In genomic region chr10:131115321-131115720, GRCh38 we compare ENCODE assay signal across 24 cellular contexts.
"Had no signal": no experiment of that assay in that cellular context is flagged by ENCODE, and none has a peak within 500 bp of the region (broad histone marks: within the 10 kb centered on the region; RNA-seq: fewer than 3 reads in every experiment).

No MANE protein-coding gene starts in this region.

- H3K27ac ChIP-seq: ascending aorta, cardiac muscle cell, SJCRH30, SK-N-MC had no signal

- H3K4me1 ChIP-seq: ascending aorta, SJCRH30 had no signal

- H3K36me3 ChIP-seq: ascending aorta, cardiac muscle cell, SJCRH30 had no signal

- H3K4me3 ChIP-seq: ascending aorta, cardiac muscle cell, SJCRH30, SK-N-MC had no signal

- H3K9me3 ChIP-seq: ascending aorta, SJCRH30 had no signal

- H3K27me3 ChIP-seq: ascending aorta, cardiac muscle cell, SJCRH30 had no signal

- DNase-seq: activated CD4-positive, alpha-beta T cell treated with anti-CD3 and anti-CD28 coated beads for 36 hours; activated CD4-positive, alpha-beta T cell treated with anti-CD3 and anti-CD28 coated beads, Interleukin-2, amount 10 ng/mL, durations not matched to agents 7 days and 5 days; activated CD4-positive, alpha-beta T cell treated with anti-CD3 and anti-CD28 coated beads, Interleukin-2, amount 50 U/mL, for 48 hours; activated CD8-positive, alpha-beta T cell treated with anti-CD3 and anti-CD28 coated beads, Interleukin-2, amount 10 ng/mL, durations not matched to agents 7 days and 5 days; activated gamma-delta T cell; activated naive CD4-positive, alpha-beta T cell treated with Interleukin-2 at 50 U/mL for 16 hours; activated naive CD8-positive, alpha-beta T cell treated with anti-CD3 and anti-CD28 coated beads, Interleukin-2, amount 10 ng/mL, durations not matched to agents 7 days and 5 days; activated T-cell treated with anti-CD3 and anti-CD28 coated beads, Interleukin-2, amount 50 U/mL, for 24 hours; amygdala; NCI-H1105; NCI-H1417 treated with DMSO at 0.1 percent for 48 hours; NCI-H187 treated with DMSO at 0.1 percent for 48 hours; NCI-H2081; NCI-H226; NCI-H446 treated with DMSO at 0.1 percent for 48 hours; NCI-H524; SHP77; SJCRH30 had no signal

- ATAC-seq: activated CD4-positive, alpha-beta T cell treated with anti-CD3 and anti-CD28 coated beads for 36 hours; activated CD4-positive, CD25-positive, alpha-beta regulatory T cell treated with anti-CD3 and anti-CD28 coated beads, Interleukin-2, amount 50 U/mL, for 24 hours; activated CD8-positive, alpha-beta T cell treated with anti-CD3 and anti-CD28 coated beads, Interleukin-2, amount 10 ng/mL, durations not matched to agents 7 days and 5 days; Panc1; WTC11 had no signal
